Comparison of ENCODE assay signal across 1 cellular context in the genomic region with DNA sequence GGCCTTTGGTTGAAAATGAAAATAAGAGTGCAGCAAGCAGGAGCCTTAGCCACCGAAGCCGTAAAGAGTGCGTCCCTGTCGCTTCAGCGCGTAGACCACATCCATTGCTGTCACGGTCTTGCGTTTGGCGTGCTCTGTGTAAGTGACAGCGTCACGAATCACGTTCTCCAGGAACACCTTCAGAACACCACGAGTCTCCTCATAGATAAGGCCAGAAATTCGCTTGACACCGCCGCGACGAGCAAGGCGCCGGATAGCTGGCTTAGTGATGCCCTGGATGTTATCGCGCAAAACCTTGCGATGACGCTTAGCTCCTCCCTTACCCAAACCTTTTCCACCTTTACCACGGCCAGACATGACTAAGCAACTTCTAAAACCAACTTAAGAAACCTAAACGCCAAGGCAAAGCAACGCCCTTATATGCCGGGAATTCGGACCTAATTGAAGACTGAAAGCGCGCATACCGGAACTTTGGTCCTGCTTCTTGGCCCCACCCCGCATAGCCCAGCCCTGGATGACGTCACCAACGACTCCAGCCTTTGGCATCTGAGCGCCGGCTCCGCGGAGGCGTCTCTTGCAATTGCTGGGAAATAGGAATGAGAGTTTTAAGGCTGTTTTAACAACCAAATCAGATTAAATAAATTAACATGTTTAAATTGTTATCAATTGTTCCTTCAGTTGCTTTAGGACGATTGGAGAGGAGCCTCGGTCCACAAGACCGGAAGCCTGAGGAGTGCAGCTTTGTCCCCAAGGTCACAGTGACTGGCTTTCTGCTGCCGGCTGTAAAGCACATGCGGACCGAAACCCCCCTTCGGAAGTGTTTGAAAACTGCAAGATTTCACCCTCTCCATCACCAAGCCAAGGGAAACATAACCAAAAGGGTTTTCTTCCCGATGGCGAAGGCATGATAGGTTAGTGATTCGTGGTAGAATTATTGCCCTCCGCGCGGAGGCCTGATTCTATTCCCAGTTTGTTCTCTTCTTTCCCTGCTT.
TF ChIP-seq lines count a peak whose summit lies in the region.

No MANE protein-coding gene starts in this region.

TF ChIP-seq in K562, 482 proteins besides CTCF, POLR2A, EP300 and RAD21 (continued from another document and continues in another):
- TF ChIP-seq ZNF121 (CRISPR knock-in tag; conservative IDR thresholded peaks at IDR 0.05) (no peak), ZNF175 (CRISPR knock-in tag; IDR thresholded peaks at IDR 0.05; ENCODE audit: low read depth) (peak; percentile 94), KDM4B (IDR thresholded peaks at IDR 0.05; ENCODE audit: borderline replicate concordance in 2 of 2, low read depth in 1 of 2) (peak in 1 of 2 experiments; percentile 92; a peak in 2 of 4 replicates), ETS2 (tag; IDR thresholded peaks at IDR 0.05; ENCODE audit: borderline replicate concordance, poor library complexity, severe bottlenecking) (no peak), CTBP1 (IDR thresholded peaks at IDR 0.05; ENCODE audit: borderline replicate concordance) (peak; percentile 100), TRIM24 (IDR thresholded peaks at IDR 0.05) (peak; percentile 66 to 92), LEF1 (IDR thresholded peaks at IDR 0.05) (peak; percentile 85), BDP1 (IDR thresholded peaks at IDR 0.05; ENCODE audit: insufficient read depth, insufficient read length) (no peak), ZBTB1 (CRISPR knock-in tag; IDR thresholded peaks at IDR 0.05; ENCODE audit: borderline replicate concordance, low read depth) (peak; percentile 75), ARHGAP35 (IDR thresholded peaks at IDR 0.05; ENCODE audit: partially characterized antibody) (no peak), PTTG1 (tag; IDR thresholded peaks at IDR 0.05; ENCODE audit: low read depth) (no peak), ZNF75A (CRISPR knock-in tag; IDR thresholded peaks at IDR 0.05) (peak; percentile 60; the same call in 1 of the 2 replicates), HMG20A (CRISPR knock-in tag; conservative IDR thresholded peaks at IDR 0.05) (no peak), NFE2L1 (tag; IDR thresholded peaks at IDR 0.05; ENCODE audit: borderline replicate concordance, low read depth) (peak; percentile 74), FOXA3 (CRISPR knock-in tag; conservative IDR thresholded peaks at IDR 0.05 in 1 of 2, IDR thresholded peaks at IDR 0.05 in 1 of 2) (no peak), YY1 (IDR thresholded peaks at IDR 0.05; ENCODE audit: borderline replicate concordance in 1 of 3, control insufficient read depth in 1 of 3, extremely low read depth in 1 of 3, insufficient read depth in 3 of 3, insufficient read length in 1 of 3, insufficient replicate concordance in 2 of 3, low read depth in 1 of 3, low read length in 2 of 3) (peak in 2 of 3 experiments; percentile 64 to 83), KLF6 (CRISPR knock-in tag; IDR thresholded peaks at IDR 0.05; ENCODE audit: borderline replicate concordance) (peak; percentile 93; the same call in 1 of the 2 replicates), TARDBP (IDR thresholded peaks at IDR 0.05) (peak; percentile 62; the same call in 1 of the 2 replicates), YBX1 (IDR thresholded peaks at IDR 0.05) (no peak), CEBPB (tag; IDR thresholded peaks at IDR 0.05) (peak; percentile 70), FOS (IDR thresholded peaks at IDR 0.05; ENCODE audit: extremely low read depth, insufficient read length) (no peak), ZNF586 (CRISPR knock-in tag; conservative IDR thresholded peaks at IDR 0.05) (no peak), CAMTA2 (CRISPR knock-in tag; conservative IDR thresholded peaks at IDR 0.05) (0 out of 2 replicates have a peak, but pooled peaks have one; percentile 20), CXXC5 (CRISPR knock-in tag; IDR thresholded peaks at IDR 0.05) (peak; percentile 97), ZNF124 (CRISPR knock-in tag; IDR thresholded peaks at IDR 0.05) (no peak), GTF2E2 (tag; IDR thresholded peaks at IDR 0.05) (peak; percentile 95), CHD1 (IDR thresholded peaks at IDR 0.05; ENCODE audit: low read length) (peak; percentile 84), U2AF2 (optimal IDR thresholded peaks at IDR 0.05; ENCODE audit: low read depth, low read length) (no peak), NR1H2 (CRISPR knock-in tag; IDR thresholded peaks at IDR 0.05) (peak; percentile 80; the same call in 1 of the 2 replicates), ZFP36 (IDR thresholded peaks at IDR 0.05; ENCODE audit: low read depth, low read length, partially characterized antibody) (peak; percentile 72), KDM1A (IDR thresholded peaks at IDR 0.05) (peak; percentile 82 to 89), MTF1 (CRISPR knock-in tag; IDR thresholded peaks at IDR 0.05; ENCODE audit: borderline replicate concordance) (no peak), MAZ (CRISPR knock-in tag; conservative IDR thresholded peaks at IDR 0.05 in 1 of 2, IDR thresholded peaks at IDR 0.05 in 1 of 2) (peak; percentile 87 to 92), KAT7 (CRISPR knock-in tag; IDR thresholded peaks at IDR 0.05; ENCODE audit: borderline replicate concordance) (peak; percentile 94; the same call in 1 of the 2 replicates), ZNF644 (tag; IDR thresholded peaks at IDR 0.05; ENCODE audit: low read depth) (0 out of 2 replicates have a peak, but pooled peaks have one; percentile 66), ARID1B (IDR thresholded peaks at IDR 0.05) (peak; percentile 91)
- TF ChIP-seq, protein P1, sequence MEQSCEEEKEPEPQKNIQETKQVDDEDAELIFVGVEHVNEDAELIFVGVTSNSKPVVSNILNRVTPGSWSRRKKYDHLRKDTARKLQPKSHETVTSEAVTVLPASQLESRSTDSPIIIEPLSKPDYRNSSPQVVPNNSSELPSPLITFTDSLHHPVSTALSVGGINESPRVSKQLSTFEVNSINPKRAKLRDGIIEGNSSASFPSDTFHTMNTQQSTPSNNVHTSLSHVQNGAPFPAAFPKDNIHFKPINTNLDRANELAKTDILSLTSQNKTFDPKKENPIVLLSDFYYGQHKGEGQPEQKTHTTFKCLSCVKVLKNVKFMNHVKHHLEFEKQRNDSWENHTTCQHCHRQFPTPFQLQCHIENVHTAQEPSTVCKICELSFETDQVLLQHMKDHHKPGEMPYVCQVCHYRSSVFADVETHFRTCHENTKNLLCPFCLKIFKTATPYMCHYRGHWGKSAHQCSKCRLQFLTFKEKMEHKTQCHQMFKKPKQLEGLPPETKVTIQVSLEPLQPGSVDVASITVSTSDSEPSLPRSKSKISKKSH (CRISPR knock-in tag; IDR thresholded peaks at IDR 0.05) = no peak
- TF ChIP-seq, protein P2, sequence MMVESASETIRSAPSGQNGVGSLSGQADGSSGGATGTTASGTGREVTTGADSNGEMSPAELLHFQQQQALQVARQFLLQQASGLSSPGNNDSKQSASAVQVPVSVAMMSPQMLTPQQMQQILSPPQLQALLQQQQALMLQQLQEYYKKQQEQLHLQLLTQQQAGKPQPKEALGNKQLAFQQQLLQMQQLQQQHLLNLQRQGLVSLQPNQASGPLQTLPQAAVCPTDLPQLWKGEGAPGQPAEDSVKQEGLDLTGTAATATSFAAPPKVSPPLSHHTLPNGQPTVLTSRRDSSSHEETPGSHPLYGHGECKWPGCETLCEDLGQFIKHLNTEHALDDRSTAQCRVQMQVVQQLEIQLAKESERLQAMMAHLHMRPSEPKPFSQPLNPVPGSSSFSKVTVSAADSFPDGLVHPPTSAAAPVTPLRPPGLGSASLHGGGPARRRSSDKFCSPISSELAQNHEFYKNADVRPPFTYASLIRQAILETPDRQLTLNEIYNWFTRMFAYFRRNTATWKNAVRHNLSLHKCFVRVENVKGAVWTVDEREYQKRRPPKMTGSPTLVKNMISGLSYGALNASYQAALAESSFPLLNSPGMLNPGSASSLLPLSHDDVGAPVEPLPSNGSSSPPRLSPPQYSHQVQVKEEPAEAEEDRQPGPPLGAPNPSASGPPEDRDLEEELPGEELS (CRISPR knock-in tag; IDR thresholded peaks at IDR 0.05; ENCODE audit: borderline replicate concordance) = peak; percentile 52; the same call in 1 of the 2 replicates
- TF ChIP-seq, protein P3, sequence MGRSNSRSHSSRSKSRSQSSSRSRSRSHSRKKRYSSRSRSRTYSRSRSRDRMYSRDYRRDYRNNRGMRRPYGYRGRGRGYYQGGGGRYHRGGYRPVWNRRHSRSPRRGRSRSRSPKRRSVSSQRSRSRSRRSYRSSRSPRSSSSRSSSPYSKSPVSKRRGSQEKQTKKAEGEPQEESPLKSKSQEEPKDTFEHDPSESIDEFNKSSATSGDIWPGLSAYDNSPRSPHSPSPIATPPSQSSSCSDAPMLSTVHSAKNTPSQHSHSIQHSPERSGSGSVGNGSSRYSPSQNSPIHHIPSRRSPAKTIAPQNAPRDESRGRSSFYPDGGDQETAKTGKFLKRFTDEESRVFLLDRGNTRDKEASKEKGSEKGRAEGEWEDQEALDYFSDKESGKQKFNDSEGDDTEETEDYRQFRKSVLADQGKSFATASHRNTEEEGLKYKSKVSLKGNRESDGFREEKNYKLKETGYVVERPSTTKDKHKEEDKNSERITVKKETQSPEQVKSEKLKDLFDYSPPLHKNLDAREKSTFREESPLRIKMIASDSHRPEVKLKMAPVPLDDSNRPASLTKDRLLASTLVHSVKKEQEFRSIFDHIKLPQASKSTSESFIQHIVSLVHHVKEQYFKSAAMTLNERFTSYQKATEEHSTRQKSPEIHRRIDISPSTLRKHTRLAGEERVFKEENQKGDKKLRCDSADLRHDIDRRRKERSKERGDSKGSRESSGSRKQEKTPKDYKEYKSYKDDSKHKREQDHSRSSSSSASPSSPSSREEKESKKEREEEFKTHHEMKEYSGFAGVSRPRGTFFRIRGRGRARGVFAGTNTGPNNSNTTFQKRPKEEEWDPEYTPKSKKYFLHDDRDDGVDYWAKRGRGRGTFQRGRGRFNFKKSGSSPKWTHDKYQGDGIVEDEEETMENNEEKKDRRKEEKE (IDR thresholded peaks at IDR 0.05; ENCODE audit: borderline replicate concordance in 1 of 2, control insufficient read depth in 1 of 2, low read depth in 2 of 2, low read length in 1 of 2) = peak in 1 of 2 experiments; percentile 92; a peak in 2 of 4 replicates
- TF ChIP-seq, protein P4, sequence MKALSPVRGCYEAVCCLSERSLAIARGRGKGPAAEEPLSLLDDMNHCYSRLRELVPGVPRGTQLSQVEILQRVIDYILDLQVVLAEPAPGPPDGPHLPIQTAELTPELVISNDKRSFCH (CRISPR knock-in tag; IDR thresholded peaks at IDR 0.05) = no peak
- TF ChIP-seq, protein P4 (tag; IDR thresholded peaks at IDR 0.05) = peak; percentile 59; the same call in 1 of the 2 replicates
- TF ChIP-seq, protein P5, sequence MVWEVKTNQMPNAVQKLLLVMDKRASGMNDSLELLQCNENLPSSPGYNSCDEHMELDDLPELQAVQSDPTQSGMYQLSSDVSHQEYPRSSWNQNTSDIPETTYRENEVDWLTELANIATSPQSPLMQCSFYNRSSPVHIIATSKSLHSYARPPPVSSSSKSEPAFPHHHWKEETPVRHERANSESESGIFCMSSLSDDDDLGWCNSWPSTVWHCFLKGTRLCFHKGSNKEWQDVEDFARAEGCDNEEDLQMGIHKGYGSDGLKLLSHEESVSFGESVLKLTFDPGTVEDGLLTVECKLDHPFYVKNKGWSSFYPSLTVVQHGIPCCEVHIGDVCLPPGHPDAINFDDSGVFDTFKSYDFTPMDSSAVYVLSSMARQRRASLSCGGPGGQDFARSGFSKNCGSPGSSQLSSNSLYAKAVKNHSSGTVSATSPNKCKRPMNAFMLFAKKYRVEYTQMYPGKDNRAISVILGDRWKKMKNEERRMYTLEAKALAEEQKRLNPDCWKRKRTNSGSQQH (CRISPR knock-in tag; IDR thresholded peaks at IDR 0.05) = peak; percentile 98
- TF ChIP-seq, protein P6, sequence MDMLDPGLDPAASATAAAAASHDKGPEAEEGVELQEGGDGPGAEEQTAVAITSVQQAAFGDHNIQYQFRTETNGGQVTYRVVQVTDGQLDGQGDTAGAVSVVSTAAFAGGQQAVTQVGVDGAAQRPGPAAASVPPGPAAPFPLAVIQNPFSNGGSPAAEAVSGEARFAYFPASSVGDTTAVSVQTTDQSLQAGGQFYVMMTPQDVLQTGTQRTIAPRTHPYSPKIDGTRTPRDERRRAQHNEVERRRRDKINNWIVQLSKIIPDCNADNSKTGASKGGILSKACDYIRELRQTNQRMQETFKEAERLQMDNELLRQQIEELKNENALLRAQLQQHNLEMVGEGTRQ (CRISPR knock-in tag; IDR thresholded peaks at IDR 0.05) = no peak
- TF ChIP-seq, protein P7, sequence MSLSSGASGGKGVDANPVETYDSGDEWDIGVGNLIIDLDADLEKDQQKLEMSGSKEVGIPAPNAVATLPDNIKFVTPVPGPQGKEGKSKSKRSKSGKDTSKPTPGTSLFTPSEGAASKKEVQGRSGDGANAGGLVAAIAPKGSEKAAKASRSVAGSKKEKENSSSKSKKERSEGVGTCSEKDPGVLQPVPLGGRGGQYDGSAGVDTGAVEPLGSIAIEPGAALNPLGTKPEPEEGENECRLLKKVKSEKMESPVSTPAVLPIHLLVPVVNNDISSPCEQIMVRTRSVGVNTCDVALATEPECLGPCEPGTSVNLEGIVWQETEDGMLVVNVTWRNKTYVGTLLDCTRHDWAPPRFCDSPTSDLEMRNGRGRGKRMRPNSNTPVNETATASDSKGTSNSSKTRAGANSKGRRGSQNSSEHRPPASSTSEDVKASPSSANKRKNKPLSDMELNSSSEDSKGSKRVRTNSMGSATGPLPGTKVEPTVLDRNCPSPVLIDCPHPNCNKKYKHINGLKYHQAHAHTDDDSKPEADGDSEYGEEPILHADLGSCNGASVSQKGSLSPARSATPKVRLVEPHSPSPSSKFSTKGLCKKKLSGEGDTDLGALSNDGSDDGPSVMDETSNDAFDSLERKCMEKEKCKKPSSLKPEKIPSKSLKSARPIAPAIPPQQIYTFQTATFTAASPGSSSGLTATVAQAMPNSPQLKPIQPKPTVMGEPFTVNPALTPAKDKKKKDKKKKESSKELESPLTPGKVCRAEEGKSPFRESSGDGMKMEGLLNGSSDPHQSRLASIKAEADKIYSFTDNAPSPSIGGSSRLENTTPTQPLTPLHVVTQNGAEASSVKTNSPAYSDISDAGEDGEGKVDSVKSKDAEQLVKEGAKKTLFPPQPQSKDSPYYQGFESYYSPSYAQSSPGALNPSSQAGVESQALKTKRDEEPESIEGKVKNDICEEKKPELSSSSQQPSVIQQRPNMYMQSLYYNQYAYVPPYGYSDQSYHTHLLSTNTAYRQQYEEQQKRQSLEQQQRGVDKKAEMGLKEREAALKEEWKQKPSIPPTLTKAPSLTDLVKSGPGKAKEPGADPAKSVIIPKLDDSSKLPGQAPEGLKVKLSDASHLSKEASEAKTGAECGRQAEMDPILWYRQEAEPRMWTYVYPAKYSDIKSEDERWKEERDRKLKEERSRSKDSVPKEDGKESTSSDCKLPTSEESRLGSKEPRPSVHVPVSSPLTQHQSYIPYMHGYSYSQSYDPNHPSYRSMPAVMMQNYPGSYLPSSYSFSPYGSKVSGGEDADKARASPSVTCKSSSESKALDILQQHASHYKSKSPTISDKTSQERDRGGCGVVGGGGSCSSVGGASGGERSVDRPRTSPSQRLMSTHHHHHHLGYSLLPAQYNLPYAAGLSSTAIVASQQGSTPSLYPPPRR (CRISPR knock-in tag; IDR thresholded peaks at IDR 0.05; ENCODE audit: borderline replicate concordance) = peak; percentile 38; the same call in 1 of the 2 replicates
- TF ChIP-seq, protein P8, sequence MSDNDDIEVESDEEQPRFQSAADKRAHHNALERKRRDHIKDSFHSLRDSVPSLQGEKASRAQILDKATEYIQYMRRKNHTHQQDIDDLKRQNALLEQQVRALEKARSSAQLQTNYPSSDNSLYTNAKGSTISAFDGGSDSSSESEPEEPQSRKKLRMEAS (CRISPR knock-in tag; IDR thresholded peaks at IDR 0.05) = peak; percentile 56
